ENCODE assay signal across 8 cellular contexts in genomic region chr11:11028017-11028692, GRCh38.
DNase-seq lines count a peak whose midpoint lies in the region; ATAC-seq, FAIRE-seq and TF ChIP-seq lines count a peak whose summit lies in the region.

No MANE protein-coding gene starts in this region.

- H3K79me2 ChIP-seq in H1 (ENCODE audit: control insufficient read depth in 1 of 2, insufficient read depth in 2 of 2, low read length in 2 of 2): no peaks in the 10 kb centered on the region

- H3K4me3 ChIP-seq in H1 (ENCODE audit: extremely low read depth in 1 of 4, insufficient read depth in 2 of 4, low read depth in 3 of 4, low read length in 4 of 4): no peak overlapping the region

- peak; percentile 61 for ATAC-seq in HG03139 (IDR thresholded peaks at IDR 0.05; ENCODE audit: unreplicated experiment)
- peak; percentile 69 to 81 for ATAC-seq in naive B cell (ENCODE audit: low read depth in 2 of 2)
- ATAC-seq in GM21360 (IDR thresholded peaks at IDR 0.05; ENCODE audit: unreplicated experiment): no peak

- H2BK15ac ChIP-seq in H1 (ENCODE audit: low read length): no peak overlapping the region

- peaks cover 13% of the 10 kb centered on the region for H3K27me3 Mint-ChIP-seq in activated CD4-positive, alpha-beta memory T cell treated with anti-CD3 and anti-CD28 coated beads, Interleukin-2, amount 10 ng/mL, durations not matched to agents 7 days and 5 days
- H3K27me3 Mint-ChIP-seq in naive B cell: peaks cover 18 to 34% (median 19%) of the 10 kb centered on the region in 3 donors

- no peaks in the 10 kb centered on the region for H3K36me3 Mint-ChIP-seq in activated CD4-positive, alpha-beta memory T cell treated with anti-CD3 and anti-CD28 coated beads, Interleukin-2, amount 10 ng/mL, durations not matched to agents 7 days and 5 days (ENCODE audit: low read depth)
- no peaks in the 10 kb centered on the region for H3K36me3 Mint-ChIP-seq in naive B cell

- H3K4me1 ChIP-seq in H1 (replicated peaks in 1 of 4; ENCODE audit: control insufficient read depth in 3 of 4, insufficient read depth in 4 of 4, low read length in 3 of 4): no peaks in the 10 kb centered on the region

- no peak overlapping the region for H2BK5ac ChIP-seq in H1 (ENCODE audit: low read depth, low read length)

- no peak overlapping the region for H3K18ac ChIP-seq in H1 (ENCODE audit: extremely low read depth, low read length)

- no peak overlapping the region for H3K56ac ChIP-seq in H1 (replicated peaks; ENCODE audit: insufficient read length, low read depth, low read length)

- no peak overlapping the region for H4K5ac ChIP-seq in H1 (ENCODE audit: insufficient read length, low read depth, low read length)

- H3K4me2 ChIP-seq in H1 (ENCODE audit: insufficient read depth in 1 of 2, low read depth in 2 of 2, low read length in 2 of 2): no peak overlapping the region

- no peaks in the 10 kb centered on the region for H3K79me1 ChIP-seq in H1 (ENCODE audit: low read depth, low read length)

- CTCF ChIA-PET in activated CD4-positive, alpha-beta memory T cell treated with anti-CD3 and anti-CD28 coated beads, Interleukin-2, amount 10 ng/mL, durations not matched to agents 7 days and 5 days (lab: Charles Lee): interaction anchor here (0.6 to 9.0 kb wide), 37 partner anchors 9 to 760 kb away, joined by 3 to 105 read pairs (median 4); no protein-coding TSS in a partner anchor
- CTCF ChIA-PET in H1 (lab: Charles Lee; ENCODE audit: partially characterized antibody): interaction anchor here (0.6 to 4.3 kb wide), 58 partner anchors 9 to 868 kb away, joined by 3 to 46 read pairs (median 4); no protein-coding TSS in a partner anchor

- TF ChIP-seq EP300 in H1 (IDR thresholded peaks at IDR 0.05; ENCODE audit: borderline replicate concordance in 1 of 2, low read depth in 2 of 2, low read length in 2 of 2): no peak

- H4K8ac ChIP-seq in H1 (ENCODE audit: extremely low read depth, insufficient read depth, low read length): no peak overlapping the region

- no peak overlapping the region for H2BK12ac ChIP-seq in H1 (ENCODE audit: low read depth, low read length)

- DNase-seq in Daoy (ENCODE audit: low read depth) (peak; percentile 65), NCI-H524 treated with DMSO at 0.1 percent for 48 hours (lab: John Stamatoyannopoulos, UW) (peak; percentile 14), H1 (ENCODE audit: low read depth in 1 of 2, low spot score in 2 of 2) (peak; percentile 49 to 88), naive B cell (peak; percentile 49)
- peak; percentile 81 for DNase-seq in activated CD4-positive, alpha-beta memory T cell treated with anti-CD3 and anti-CD28 coated beads, Interleukin-2, amount 10 ng/mL, durations not matched to agents 7 days and 5 days
- DNase-seq in stimulated activated CD8-positive, alpha-beta memory T cell treated with anti-CD3 and anti-CD28 coated beads, Interleukin-7, amount 100 ng/mL, for 24 hours (ENCODE audit: low read depth): peak; percentile 40

- no peak overlapping the region for H3K27ac Mint-ChIP-seq in activated CD4-positive, alpha-beta memory T cell treated with anti-CD3 and anti-CD28 coated beads, Interleukin-2, amount 10 ng/mL, durations not matched to agents 7 days and 5 days
- H3K27ac Mint-ChIP-seq in naive B cell: no peak overlapping the region

- H3K4me3 Mint-ChIP-seq in activated CD4-positive, alpha-beta memory T cell treated with anti-CD3 and anti-CD28 coated beads, Interleukin-2, amount 10 ng/mL, durations not matched to agents 7 days and 5 days: no peak overlapping the region
- no peak overlapping the region for H3K4me3 Mint-ChIP-seq in naive B cell

- peak; percentile 88 to 90 for TF ChIP-seq RAD21 in H1 (IDR thresholded peaks at IDR 0.05 in 1 of 2, conservative IDR thresholded peaks at IDR 0.05 in 1 of 2; ENCODE audit: low read depth in 2 of 2, low read length in 2 of 2)

- no peak overlapping the region for H4K91ac ChIP-seq in H1 (replicated peaks; ENCODE audit: insufficient read length, low read length)

- peak; percentile 76 to 91 (median 87) for TF ChIP-seq CTCF in H1 (IDR thresholded peaks at IDR 0.05; ENCODE audit: control extremely low read depth in 1 of 3, insufficient read depth in 1 of 3, low read depth in 1 of 3, low read length in 3 of 3)

- H3K27me3 ChIP-seq in H1 (replicated peaks in 1 of 4; ENCODE audit: control insufficient read depth in 3 of 4, extremely low read depth in 1 of 4, insufficient read depth in 3 of 4, low read length in 3 of 4): no peaks in the 10 kb centered on the region

- no peak overlapping the region for H3K27ac ChIP-seq in H1 (ENCODE audit: low read depth, low read length)

- H2BK20ac ChIP-seq in H1 (ENCODE audit: low read length): no peak overlapping the region

- H3K9ac ChIP-seq in H1 (replicated peaks in 1 of 4; ENCODE audit: extremely low read depth in 1 of 4, low read depth in 3 of 4, low read length in 3 of 4): no peak overlapping the region

- no peaks in the 10 kb centered on the region for H3K4me1 Mint-ChIP-seq in activated CD4-positive, alpha-beta memory T cell treated with anti-CD3 and anti-CD28 coated beads, Interleukin-2, amount 10 ng/mL, durations not matched to agents 7 days and 5 days
- H3K4me1 Mint-ChIP-seq in naive B cell: no peaks in the 10 kb centered on the region

- no peak for TF ChIP-seq POLR2A in H1 (IDR thresholded peaks at IDR 0.05; ENCODE audit: control extremely low read depth in 1 of 2, low read depth in 2 of 2, low read length in 2 of 2)

- no peak overlapping the region for H3K14ac ChIP-seq in H1 (ENCODE audit: insufficient read length)

- H2AFZ ChIP-seq in H1 (ENCODE audit: low read length): no peak overlapping the region

- no peaks in the 10 kb centered on the region for H3K23me2 ChIP-seq in H1 (ENCODE audit: low read depth, low read length)

- POLR2A ChIA-PET in activated CD4-positive, alpha-beta memory T cell treated with anti-CD3 and anti-CD28 coated beads, Interleukin-2, amount 10 ng/mL, durations not matched to agents 7 days and 5 days (lab: Charles Lee): interaction anchor here (1.2 kb wide), 1 partner anchor 759 kb away, joined by 3 read pairs; no protein-coding TSS in a partner anchor
- POLR2A ChIA-PET in H1 (lab: Charles Lee; ENCODE audit: partially characterized antibody): interaction anchor here (0.7 to 0.9 kb wide), 3 partner anchors 50 to 219 kb away, joined by 3 to 4 read pairs (median 3); no protein-coding TSS in a partner anchor

- no peaks in the 10 kb centered on the region for H3K9me3 Mint-ChIP-seq in activated CD4-positive, alpha-beta memory T cell treated with anti-CD3 and anti-CD28 coated beads, Interleukin-2, amount 10 ng/mL, durations not matched to agents 7 days and 5 days
- H3K9me3 Mint-ChIP-seq in naive B cell: no peaks in the 10 kb centered on the region

- FAIRE-seq in H1 (lab: Jason Lieb, UNC): peak; percentile 93

- no peak overlapping the region for H3K23ac ChIP-seq in H1 (ENCODE audit: insufficient read length)

- 33% methylated on average over 5 of the region's 5 CpGs; no CpG with 5 or more reads in 1 of the 2 experiments for WGBS in H1 (ENCODE audit: extremely low coverage in 1 of 2, insufficient coverage in 1 of 2, insufficient read length in 1 of 2, insufficient replicate concordance in 2 of 2, low coverage in 1 of 2, low lambda C conversion rate in 2 of 2, missing lambda C conversion rate in 1 of 2), 2 experiments

- no peaks in the 10 kb centered on the region for H4K20me1 ChIP-seq in H1 (replicated peaks in 1 of 2; ENCODE audit: control insufficient read depth in 1 of 2, insufficient read depth in 2 of 2, low read length in 2 of 2)

- H3K4ac ChIP-seq in H1 (replicated peaks; ENCODE audit: insufficient read length, low read depth, low read length): no peak overlapping the region

- no peak overlapping the region for H2BK120ac ChIP-seq in H1 (replicated peaks; ENCODE audit: low read depth, low read length)

- no peak overlapping the region for H2AK5ac ChIP-seq in H1 (ENCODE audit: low read depth, low read length)

- H3K9me3 ChIP-seq in H1 (ENCODE audit: insufficient read depth in 2 of 2, low read depth in 1 of 2, low read length in 1 of 2): no peaks in the 10 kb centered on the region

- H3K36me3 ChIP-seq in H1 (ENCODE audit: control insufficient read depth in 2 of 4, insufficient read depth in 4 of 4, low read length in 3 of 4): no peaks in the 10 kb centered on the region

TF ChIP-seq in H1, 55 proteins besides CTCF, POLR2A, EP300 and RAD21 (continues in another document):
- TF ChIP-seq ATF2 (IDR thresholded peaks at IDR 0.05; ENCODE audit: low read length) (no peak), FOSL1 (IDR thresholded peaks at IDR 0.05; ENCODE audit: insufficient read depth, low read depth, low read length) (no peak), MAFK (IDR thresholded peaks at IDR 0.05; ENCODE audit: low read depth, low read length) (no peak), CHD1 (IDR thresholded peaks at IDR 0.05; ENCODE audit: low read depth, low read length) (no peak), RFX5 (IDR thresholded peaks at IDR 0.05; ENCODE audit: borderline replicate concordance, low read depth, low read length) (no peak), BACH1 (IDR thresholded peaks at IDR 0.05; ENCODE audit: low read length) (no peak), E2F6 (IDR thresholded peaks at IDR 0.05) (no peak), GABPA (IDR thresholded peaks at IDR 0.05; ENCODE audit: borderline replicate concordance, insufficient read depth, low read length) (no peak), RXRA (IDR thresholded peaks at IDR 0.05; ENCODE audit: insufficient read depth, low read depth, low read length) (no peak), SAP30 (IDR thresholded peaks at IDR 0.05; ENCODE audit: insufficient read depth, insufficient replicate concordance, low read length) (no peak), MAX (IDR thresholded peaks at IDR 0.05) (no peak)

Comparison
In these comparisons a context has a peak if more than half of its experiments do, and no peak if none do; other contexts are left out.
1. DNase-seq: peak in every context shown above with its lines; median percentile 81 in activated CD4-positive, alpha-beta memory T cell treated with anti-CD3 and anti-CD28 coated beads, Interleukin-2, amount 10 ng/mL, durations not matched to agents 7 days and 5 days; 68 in H1; 65 in Daoy; 49 in naive B cell; 40 in stimulated activated CD8-positive, alpha-beta memory T cell treated with anti-CD3 and anti-CD28 coated beads, Interleukin-7, amount 100 ng/mL, for 24 hours; 14 in NCI-H524 treated with DMSO at 0.1 percent for 48 hours.